8 cellular contexts compared by ENCODE assay signal in the genomic region with DNA sequence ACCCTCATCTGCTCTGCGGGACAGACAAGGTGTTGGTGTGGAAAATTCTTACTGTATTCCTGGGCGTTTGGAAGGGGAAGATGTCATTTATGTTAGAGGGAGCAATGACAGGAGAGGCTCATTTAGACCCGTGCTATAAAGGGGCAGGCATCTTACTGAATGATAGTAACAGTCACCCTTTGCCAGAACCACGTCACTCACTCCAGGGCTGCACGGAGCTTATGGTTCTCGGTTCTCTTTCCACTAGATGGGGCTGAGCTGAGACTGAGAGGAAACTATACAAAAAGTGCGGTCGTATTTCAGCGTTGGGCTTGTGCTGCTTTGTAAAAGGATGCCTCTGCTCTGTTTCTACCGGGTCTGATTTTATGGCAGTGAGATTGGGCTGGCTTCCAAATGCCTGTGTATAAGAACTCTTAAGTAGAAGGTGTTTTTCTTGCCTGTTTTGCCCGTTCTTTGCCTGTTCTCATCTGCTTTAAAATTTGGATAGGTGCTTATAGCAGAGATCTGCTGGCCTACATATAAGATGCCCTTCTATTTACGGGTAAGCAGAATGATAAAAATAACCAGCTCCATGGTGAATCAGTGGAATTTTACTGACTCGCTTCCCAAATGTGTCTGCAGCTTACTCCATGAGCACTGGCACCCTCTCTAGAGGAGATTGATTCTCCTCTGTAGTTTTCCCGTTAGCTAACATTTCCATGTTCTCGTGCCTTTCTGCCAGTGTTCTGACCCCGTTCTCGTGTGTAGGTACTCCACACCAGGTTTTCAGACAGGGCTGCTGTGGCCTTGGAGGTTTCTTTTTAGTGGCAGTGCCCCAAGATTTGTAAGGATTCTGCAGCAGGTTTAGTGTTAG. TPM values are rescaled to one million over a fixed set of nuclear protein-coding genes. Genes with fewer than 3 reads are reported as not detected.
DNase-seq lines count a peak whose midpoint lies in the region; ATAC-seq and TF ChIP-seq lines count a peak whose summit lies in the region.

No MANE protein-coding gene starts in this region.

- H3K9me3 ChIP-seq in adipocyte (ENCODE audit: control insufficient read depth, low read length): no peaks in the 10 kb centered on the region
- no peaks in the 10 kb centered on the region for H3K9me3 ChIP-seq in heart right ventricle

- POLR2A ChIA-PET in HEK293T (lab: Yijun Ruan, JAX): interaction anchor here (0.9 kb wide), 1 partner anchor 70 kb away, joined by 3 read pairs; no protein-coding TSS in a partner anchor

- peak overlapping the region; percentile 34 to 82 (median 76) for H3K27ac ChIP-seq in heart right ventricle
- H3K27ac ChIP-seq in urinary bladder (ENCODE audit: low read depth): peak overlapping the region; percentile 52

- peaks cover 52% of the 10 kb centered on the region for H3K4me1 ChIP-seq in adipocyte (ENCODE audit: control insufficient read depth, insufficient read depth, low read length)
- H3K4me1 ChIP-seq in heart right ventricle: peaks cover 3 to 70% (median 62%) of the 10 kb centered on the region in 9 donors
- no peaks in the 10 kb centered on the region for H3K4me1 ChIP-seq in urinary bladder (ENCODE audit: insufficient read depth)

- H3K36me3 ChIP-seq in adipocyte (ENCODE audit: control insufficient read depth, insufficient read depth, low read length, severe bottlenecking): peaks cover 28% of the 10 kb centered on the region
- peaks cover 0 to 32% (median 0%) of the 10 kb centered on the region in 9 donors for H3K36me3 ChIP-seq in heart right ventricle
- no peaks in the 10 kb centered on the region for H3K36me3 ChIP-seq in urinary bladder (ENCODE audit: insufficient read depth)

- TF ChIP-seq CTCF in heart right ventricle (IDR thresholded peaks at IDR 0.05): peak in 8 of 9 donors; percentile 8 to 63 (median 40)

- DNase-seq in HEK293T (ENCODE audit: extremely low spot score) (peak; percentile 75), SK-MEL-5 (ENCODE audit: low read depth, low spot score) (peak; percentile 40), adipocyte (ENCODE audit: low read depth) (peak; percentile 96), heart right ventricle (peak; percentile 41 to 79), retina (peak; percentile 60), GOT3 (lab: John Stamatoyannopoulos, UW) (no peak)

- peak; percentile 90 to 95 (median 92) for ATAC-seq in heart right ventricle
- no peak for ATAC-seq in GM21447 (IDR thresholded peaks at IDR 0.05; ENCODE audit: unreplicated experiment)

- H3K27me3 ChIP-seq in adipocyte (replicated peaks; ENCODE audit: control insufficient read depth, insufficient read depth, low read length): no peaks in the 10 kb centered on the region
- no peaks in the 10 kb centered on the region for H3K27me3 ChIP-seq in heart right ventricle

- WGBS in heart right ventricle, 2 donors: 20 to 27% methylated on average over 17 of the region's 17 CpGs
- 16% methylated on average over 17 of the region's 17 CpGs for WGBS in urinary bladder

- CTCF ChIA-PET in HEK293T (lab: Yijun Ruan, JAX): interaction anchor here (0.5 to 0.7 kb wide), 6 partner anchors 8 to 125 kb away, joined by 3 to 5 read pairs (median 3); partner anchors contain the start of genes MRPS6 and SLC5A3

- H3K9ac ChIP-seq in adipocyte (ENCODE audit: low read length): peak overlapping the region; percentile 81

- in situ Hi-C loops in SK-MEL-5 (cut with HindIII; ENCODE audit: low pct_unique_long_range_greater_than_20kb, low sequenced_read_pairs): no loop called here

- H3K4me3 ChIP-seq in adipocyte (ENCODE audit: low read length): peak overlapping the region; percentile 73
- peak overlapping the region in 7 of 10 donors; percentile 2 to 34 (median 24) for H3K4me3 ChIP-seq in heart right ventricle
- H3K4me3 ChIP-seq in urinary bladder (ENCODE audit: low read depth, low read length): no peak overlapping the region

- intact Hi-C loops in heart right ventricle (cut with DNase I): loop anchor here in 4 of 10 donors (1.0 to 5.0 kb wide), 4 partner anchors 36 to 56 kb away; partner anchors contain the start of genes MRPS6 (in 1 of the 4) and SLC5A3 (in 1 of the 4)

TF ChIP-seq in HEK293T, 16 proteins besides CTCF, POLR2A, EP300 and RAD21:
- no peak for TF ChIP-seq ZNF384 (IDR thresholded peaks at IDR 0.05)
- peak; percentile 85 for TF ChIP-seq PKNOX1 (IDR thresholded peaks at IDR 0.05)
- TF ChIP-seq CTBP1 (IDR thresholded peaks at IDR 0.05; ENCODE audit: borderline replicate concordance): no peak

RNA-seq across cellular contexts. Expression of gene MRPS6, which starts 55.9 kb away (rescaled TPM):
- 6.2 and 12.1 TPM in 2 replicates for total RNA-seq in SK-MEL-5 (2014; rRNA removed; shearing (Covaris generic))
- polyA plus RNA-seq in SK-MEL-5 (2015; cell fraction: cytosol; rRNA removed): 22.2 and 31.0 TPM in 2 replicates
- polyA plus RNA-seq in SK-MEL-5 (2015; cell fraction: nucleus; rRNA removed): 8.2 and 13.0 TPM in 2 replicates
- 10 to 100 TPM; 32.0 to 68.1 (median 38.4) TPM for total RNA-seq in heart right ventricle
- 10 to 100 TPM; 38.7 to 51.7 TPM for polyA plus RNA-seq in heart right ventricle
- 14.2 TPM for total RNA-seq in urinary bladder
- 60.7 TPM for polyA plus RNA-seq in urinary bladder

RNA-seq across cellular contexts. Expression of gene SLC5A3, which starts 55.9 kb away (rescaled TPM):
- 8.6 and 9.1 TPM in 2 replicates for total RNA-seq in SK-MEL-5 (2014; rRNA removed; shearing (Covaris generic))
- 4.0 and 5.7 TPM in 2 replicates for polyA plus RNA-seq in SK-MEL-5 (2015; cell fraction: cytosol; rRNA removed)
- 29.6 and 35.2 TPM in 2 replicates for polyA plus RNA-seq in SK-MEL-5 (2015; cell fraction: nucleus; rRNA removed)
- total RNA-seq in heart right ventricle: 1 to 10 TPM; 1.8 to 7.4 (median 2.8) TPM
- 1 to 10 TPM in 1 of 2 donors, under 1 TPM in 1; 0.58 to 1.3 TPM for polyA plus RNA-seq in heart right ventricle
- 46.9 TPM for total RNA-seq in urinary bladder
- 2.1 TPM for polyA plus RNA-seq in urinary bladder
